20 cellular contexts compared by ENCODE assay signal in the genomic region with DNA sequence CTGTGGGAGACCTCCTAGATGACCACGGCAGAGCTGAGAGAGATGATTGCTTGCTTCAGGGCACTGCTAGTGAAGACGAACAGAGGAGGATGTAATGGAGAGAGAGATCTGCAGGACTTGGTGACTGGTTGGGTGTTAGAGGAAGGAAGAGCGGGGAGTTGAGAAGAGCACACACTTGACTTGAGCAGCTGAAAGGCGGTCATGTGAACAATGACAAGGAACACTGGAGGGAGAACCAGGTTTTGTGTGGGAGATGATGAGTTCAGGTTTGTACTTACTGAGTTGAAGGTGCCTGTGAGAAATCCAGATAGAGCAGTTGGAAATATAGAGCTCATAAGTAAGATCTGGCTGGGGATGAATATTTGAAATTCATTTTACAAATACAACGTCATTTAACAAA.
"Had no signal": no experiment of that assay in that cellular context is flagged by ENCODE, and none has a peak within 500 bp of the region (broad histone marks: within the 10 kb centered on the region; RNA-seq: fewer than 3 reads in every experiment).

No MANE protein-coding gene starts in this region.

- H3K4me1 ChIP-seq: esophagus muscularis mucosa, left ventricle myocardium inferior, lower lobe of right lung, right atrium auricular region, sigmoid colon, testis, tibial nerve had no signal

- H3K4me3 ChIP-seq: esophagus muscularis mucosa, gastroesophageal sphincter, left ventricle myocardium inferior, lower lobe of right lung, right atrium auricular region, sigmoid colon, skin epidermis, testis, tibial nerve had no signal

- H3K27ac ChIP-seq: epithelial cell of prostate, esophagus muscularis mucosa, gastroesophageal sphincter, left ventricle myocardium inferior, lower lobe of right lung, neutrophil, right atrium auricular region, sigmoid colon, skin epidermis, testis, tibial nerve had no signal

- H3K27me3 ChIP-seq: esophagus muscularis mucosa, gastroesophageal sphincter, neutrophil, right atrium auricular region, sigmoid colon, testis, tibial nerve had no signal

- DNase-seq: cortex of kidney; effector memory CD8-positive, alpha-beta T cell; glutamatergic neuron; kidney; left cardiac atrium; left ventricle myocardium inferior; lower lobe of right lung; sigmoid colon; stimulated activated CD4-positive, alpha-beta T cell treated with anti-CD3 and anti-CD28 coated beads, Interleukin-2, amount 100 ng/mL, for 24 hours; stimulated activated CD4-positive, alpha-beta T cell treated with anti-CD3 and anti-CD28 coated beads, Interleukin-4, amount 100 ng/mL, for 4 hours; stimulated activated naive B cell treated with anti-CD40 and anti-IgM and Interleukin-4, amounts not matched to agents 10 μg/mL and 1 μg/mL and 100 μg/mL, for 72 hours; stimulated activated naive CD8-positive, alpha-beta T cell treated with anti-CD3 and anti-CD28 coated beads, Interleukin-15, amount 100 ng/mL, for 72 hours; testis had no signal

- H3K36me3 ChIP-seq: neutrophil had no signal

- H3K9me3 ChIP-seq: gastroesophageal sphincter, lower lobe of right lung, neutrophil, sigmoid colon, testis had no signal
